Comparison of ENCODE assay signal across 20 cellular contexts in genomic region chr12:113109360-113109759, GRCh38. TPM values are rescaled to one million over a fixed set of nuclear protein-coding genes. Genes with fewer than 3 reads are reported as not detected.
DNase-seq lines count a peak whose midpoint lies in the region; ATAC-seq and TF ChIP-seq lines count a peak whose summit lies in the region.
"Had no signal": no experiment of that assay in that cellular context is flagged by ENCODE, and none has a peak within 500 bp of the region (broad histone marks: within the 10 kb centered on the region; RNA-seq: fewer than 3 reads in every experiment).

No MANE protein-coding gene starts in this region.

- H3K79me2 ChIP-seq in SU-DHL-6 (ENCODE audit: insufficient read depth, low read length): peaks cover 4% of the 10 kb centered on the region; the same call in 1 of the 2 replicates

- H3K4me1 ChIP-seq in right cardiac atrium (ENCODE audit: control insufficient read depth, insufficient read depth, low read length) (no peaks in the 10 kb centered on the region), thyroid gland (peaks cover 0 to 6% of the 10 kb centered on the region in 2 donors)

- H3K4me2 ChIP-seq in SU-DHL-6 (ENCODE audit: low read depth, low read length, poor library complexity, severe bottlenecking): no peak overlapping the region
- H3K4me2 ChIP-seq: BLaER1 treated with 17β-estradiol and CSF1 and Interleukin-3, amounts not matched to agents 10 nM and 100 nM had no signal

- DNase-seq in Right ventricle myocardium superior (peak; percentile 28), right cardiac atrium (no peak), thyroid gland (peak; percentile 36 to 45), mesenteric fat pad (ENCODE audit: low spot score) (no peak), activated T-cell treated with anti-CD3 and anti-CD28 coated beads for 4 hours (no peak)
- DNase-seq: H9, HFFc6, KG1, NCI-H1092, NCI-H1436, NCI-H1930, NCI-H2227 treated with DMSO at 0.1 percent for 48 hours, NCI-H510A, NCI-H748 treated with DMSO at 0.1 percent for 48 hours, SHP77 had no signal

- no peak overlapping the region for H3K27ac ChIP-seq in right cardiac atrium (ENCODE audit: low read length)
- peak overlapping the region; percentile 24 for H3K27ac ChIP-seq in SU-DHL-6 (ENCODE audit: low read depth, low read length)
- peak overlapping the region in 1 of 3 donors; percentile 33 for H3K27ac ChIP-seq in thyroid gland
- H3K27ac ChIP-seq: 22Rv1; BLaER1 treated with 17β-estradiol and CSF1 and Interleukin-3, amounts not matched to agents 10 nM and 100 nM had no signal

- ATAC-seq in Right ventricle myocardium superior (ENCODE audit: poor library complexity) (no peak), right cardiac atrium (no peak), esophagus mucosa (peak; percentile 2), HG03175 (IDR thresholded peaks at IDR 0.05; ENCODE audit: unreplicated experiment) (no peak)

- H3K9me2 ChIP-seq in SU-DHL-6 (replicated peaks; ENCODE audit: insufficient read depth, low read length): no peaks in the 10 kb centered on the region

- H3K27me3 ChIP-seq in right cardiac atrium (ENCODE audit: control insufficient read depth, insufficient read depth) (no peaks in the 10 kb centered on the region), SU-DHL-6 (ENCODE audit: low read length) (no peaks in the 10 kb centered on the region), thyroid gland (no peaks in the 10 kb centered on the region)
- H3K27me3 ChIP-seq: BLaER1 treated with 17β-estradiol and CSF1 and Interleukin-3, amounts not matched to agents 10 nM and 100 nM had no signal

- TF ChIP-seq CTCF in SU-DHL-6 (IDR thresholded peaks at IDR 0.05; ENCODE audit: insufficient read depth, low read length, poor library complexity, severe bottlenecking) (no peak), thyroid gland (IDR thresholded peaks at IDR 0.05) (no peak)

- intact Hi-C loops in Right ventricle myocardium superior (cut with DNase I): no loop called here
- intact Hi-C loops in right cardiac atrium (cut with DNase I): no loop called here
- intact Hi-C loops in thyroid gland (cut with DNase I): loop anchor here (10.0 kb wide), 1 partner anchor 45 kb away; no protein-coding TSS in a partner anchor

- peaks cover 25% of the 10 kb centered on the region for H3F3A ChIP-seq in SU-DHL-6 (ENCODE audit: insufficient read depth)

- H3K4me3 ChIP-seq in right cardiac atrium (ENCODE audit: low read length) (no peak overlapping the region), SU-DHL-6 (ENCODE audit: insufficient read depth, low read length, poor library complexity, severe bottlenecking) (no peak overlapping the region), thyroid gland (replicated peaks in 1 of 3) (no peak overlapping the region)
- H3K4me3 ChIP-seq: BLaER1 treated with 17β-estradiol and CSF1 and Interleukin-3, amounts not matched to agents 10 nM and 100 nM had no signal

- no peaks in the 10 kb centered on the region for H4K20me1 ChIP-seq in SU-DHL-6 (ENCODE audit: low read depth, low read length)

- H3K9me3 ChIP-seq in right cardiac atrium (ENCODE audit: control insufficient read depth, low read length): no peaks in the 10 kb centered on the region
- no peaks in the 10 kb centered on the region for H3K9me3 ChIP-seq in SU-DHL-6 (ENCODE audit: insufficient read depth, low read length)
- no peaks in the 10 kb centered on the region for H3K9me3 ChIP-seq in thyroid gland
- H3K9me3 ChIP-seq: BLaER1 treated with 17β-estradiol and CSF1 and Interleukin-3, amounts not matched to agents 10 nM and 100 nM had no signal

- WGBS in right cardiac atrium: 74% methylated on average over 5 of the region's 5 CpGs
- 70 to 76% methylated on average over 4 to 5 of the region's 5 CpGs for WGBS in thyroid gland, 2 donors

- H3K9ac ChIP-seq in SU-DHL-6 (ENCODE audit: low read length): no peak overlapping the region
- H3K9ac ChIP-seq: BLaER1 treated with 17β-estradiol and CSF1 and Interleukin-3, amounts not matched to agents 10 nM and 100 nM had no signal

- H3K36me3 ChIP-seq in SU-DHL-6 (ENCODE audit: low read length): no peaks in the 10 kb centered on the region
- peaks cover 0 to 7% of the 10 kb centered on the region in 2 donors for H3K36me3 ChIP-seq in thyroid gland

- H2AFZ ChIP-seq in SU-DHL-6 (ENCODE audit: low read depth, low read length, severe bottlenecking): no peak overlapping the region

- TF ChIP-seq POLR2A in thyroid gland (IDR thresholded peaks at IDR 0.05): no peak

RNA-seq across cellular contexts. Expression of gene RASAL1, which starts 26.2 kb away (rescaled TPM):
- not detected for total RNA-seq in Right ventricle myocardium superior
- not detected for total RNA-seq in right cardiac atrium
- polyA plus RNA-seq in right cardiac atrium: not detected
- 53.1 TPM for total RNA-seq in esophagus mucosa
- 10 to 100 TPM; 27.3 to 52.9 (median 45.1) TPM for total RNA-seq in thyroid gland
- total RNA-seq in mesenteric fat pad: not detected
- total RNA-seq: HFFc6 had no signal

RNA-seq across cellular contexts. Expression of gene CFAP73, which starts 40.2 kb away (rescaled TPM):
- total RNA-seq in Right ventricle myocardium superior: not detected
- not detected for total RNA-seq in right cardiac atrium
- 0.09 TPM for polyA plus RNA-seq in right cardiac atrium
- total RNA-seq in esophagus mucosa: 0.20 TPM
- total RNA-seq in thyroid gland: under 1 TPM in 1 of 4 donors, not detected in 3; 0.56 TPM
- not detected for total RNA-seq in mesenteric fat pad
- total RNA-seq: H9 had no signal

RNA-seq across cellular contexts. Expression of gene DTX1, which starts 52.8 kb away (rescaled TPM):
- total RNA-seq in Right ventricle myocardium superior: 1.6 TPM
- 1 to 10 TPM; 2.0 to 4.9 (median 3.9) TPM for total RNA-seq in right cardiac atrium
- 1.2 TPM for polyA plus RNA-seq in right cardiac atrium
- total RNA-seq in esophagus mucosa: 0.68 TPM
- total RNA-seq in thyroid gland: 10 to 100 TPM; 11.5 to 37.1 (median 20.6) TPM
- 69.9 TPM for total RNA-seq in mesenteric fat pad
- total RNA-seq: HFFc6 had no signal

Comparison
In these comparisons a context has a peak if more than half of its experiments do, and no peak if none do; other contexts are left out.
1. DNase-seq: peak in Right ventricle myocardium superior (single experiment) and thyroid gland (2 of 2); none in right cardiac atrium (0 of 3), mesenteric fat pad (single experiment) and activated T-cell treated with anti-CD3 and anti-CD28 coated beads for 4 hours (single experiment).
2. RNA of gene RASAL1, which starts 26.2 kb away (total RNA-seq): 53.1 TPM in esophagus mucosa (single experiment) and 27.3 to 52.9 TPM in thyroid gland; not detected in Right ventricle myocardium superior (single experiment), not detected in right cardiac atrium and not detected in mesenteric fat pad (single experiment); every median in the first group is over 10 times any median in the second.